12 cellular contexts compared by ENCODE assay signal in the genomic region with DNA sequence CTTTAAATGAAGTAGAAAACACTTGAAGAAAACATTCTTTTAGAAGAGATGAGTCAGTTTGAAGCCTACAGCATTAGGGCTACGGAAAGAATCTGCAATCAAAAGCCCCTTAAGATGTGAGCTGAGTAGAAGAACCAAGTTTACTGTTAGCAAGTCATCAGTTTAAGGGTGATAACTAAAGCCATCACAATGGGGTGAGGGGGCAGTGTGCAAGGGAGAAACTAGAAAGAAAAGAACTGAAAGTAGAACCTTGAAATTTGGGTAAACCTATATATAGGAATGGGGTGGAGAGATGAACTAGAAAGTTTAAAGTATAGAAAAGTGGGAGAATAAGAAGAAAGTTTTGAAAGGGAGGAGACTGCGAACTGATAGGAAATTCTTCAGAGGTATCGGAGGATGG.
"Had no signal": no experiment of that assay in that cellular context is flagged by ENCODE, and none has a peak within 500 bp of the region (broad histone marks: within the 10 kb centered on the region; RNA-seq: fewer than 3 reads in every experiment).

No MANE protein-coding gene starts in this region.

- H3K27ac ChIP-seq: breast epithelium, sigmoid colon had no signal

- H3K27me3 ChIP-seq: breast epithelium, sigmoid colon had no signal

- H3K9me3 ChIP-seq: breast epithelium, sigmoid colon had no signal

- H3K4me3 ChIP-seq: breast epithelium, sigmoid colon had no signal

- H3K36me3 ChIP-seq: breast epithelium, sigmoid colon had no signal

- DNase-seq: activated CD4-positive, alpha-beta memory T cell treated with anti-CD3 and anti-CD28 coated beads for 36 hours; activated naive CD8-positive, alpha-beta T cell treated with anti-CD3 and anti-CD28 coated beads, Interleukin-2, amount 10 ng/mL, durations not matched to agents 7 days and 5 days; activated T-cell treated with anti-CD3 and anti-CD28 coated beads, Interleukin-2, amount 50 U/mL, for 48 hours; aorta; dermis blood vessel endothelial cell; left ventricle myocardium superior; mesendoderm; nephron progenitor cell; sigmoid colon; stimulated activated CD4-positive, alpha-beta T cell treated with anti-CD3 and anti-CD28 coated beads, Interleukin-12 subunit alpha, Interleukin-12 subunit beta, amount 100 ng/mL, for 4 hours; stimulated activated naive CD4-positive, alpha-beta T cell treated with Interleukin-2 at 50 U/mL for 16 hours had no signal

- ATAC-seq: left ventricle myocardium superior had no signal

- H3K4me1 ChIP-seq: breast epithelium, sigmoid colon had no signal
